Comparison of ENCODE assay signal across 13 cellular contexts in the genomic region with DNA sequence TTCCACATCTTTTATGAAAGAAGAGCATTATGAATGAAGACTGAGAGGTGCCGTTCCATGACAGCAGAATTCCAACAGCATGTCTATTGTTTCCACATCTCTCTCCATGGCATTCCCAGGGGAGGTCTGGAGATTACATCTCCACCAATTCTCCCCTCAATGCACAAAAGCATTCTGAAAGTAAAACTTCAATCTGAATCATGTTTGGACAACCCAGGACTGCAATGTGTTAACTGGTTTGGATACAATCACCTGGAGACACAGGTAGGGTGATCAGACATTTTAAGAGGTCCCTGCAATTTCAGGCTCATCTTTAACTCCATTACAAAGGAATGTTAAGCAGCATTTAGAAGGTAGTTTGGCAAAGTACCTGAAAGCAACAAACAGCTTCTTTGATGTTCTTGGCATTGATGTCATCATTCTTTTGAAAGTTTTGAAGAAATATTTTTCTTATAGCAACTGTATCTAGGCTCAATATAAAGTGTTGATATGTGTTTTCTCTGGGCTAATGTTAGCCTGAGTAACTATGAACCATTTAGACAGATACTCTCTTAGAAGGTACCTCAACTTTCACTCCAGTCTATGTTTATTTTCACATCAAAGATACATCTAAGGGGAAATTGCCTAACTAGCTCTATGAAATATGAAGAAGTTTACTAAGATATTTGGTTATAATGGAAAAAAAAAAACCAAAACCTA.
DNase-seq lines count a peak whose midpoint lies in the region; ATAC-seq, FAIRE-seq and TF ChIP-seq lines count a peak whose summit lies in the region.
"Had no signal": no experiment of that assay in that cellular context is flagged by ENCODE, and none has a peak within 500 bp of the region (broad histone marks: within the 10 kb centered on the region; RNA-seq: fewer than 3 reads in every experiment).

No MANE protein-coding gene starts in this region.

- CTCF ChIA-PET in endothelial cell of umbilical vein (lab: Charles Lee) = interaction anchor here (0.6 to 1.8 kb wide), 3 partner anchors 50 to 1591 kb away, joined by 3 to 9 read pairs (median 5); partner anchors contain the start of gene MAML2

- TF ChIP-seq CTCF in endothelial cell of umbilical vein (IDR thresholded peaks at IDR 0.05; ENCODE audit: extremely low read depth in 1 of 2, insufficient read depth in 1 of 2, low read depth in 1 of 2, low read length in 2 of 2) (no peak), mucosa of descending colon (IDR thresholded peaks at IDR 0.05) (no peak)

- no peaks in the 10 kb centered on the region for H3K9me1 ChIP-seq in endothelial cell of umbilical vein (replicated peaks; ENCODE audit: control insufficient read depth, extremely low read depth, insufficient read depth, low read length)

- H4K20me1 ChIP-seq in endothelial cell of umbilical vein (replicated peaks; ENCODE audit: control insufficient read depth, extremely low read depth, insufficient read depth, low read length) = no peaks in the 10 kb centered on the region

- DNase-seq in activated T-cell treated with anti-CD3 and anti-CD28 coated beads, Interleukin-2, amount 50 U/mL, for 24 hours = no peak
- no peak for DNase-seq in activated T-cell treated with anti-CD3 and anti-CD28 coated beads, Interleukin-2, amount 50 U/mL, for 48 hours
- DNase-seq in endothelial cell of umbilical vein (ENCODE audit: low read depth, low spot score) = no peak
- DNase-seq in sciatic nerve (ENCODE audit: low spot score) = no peak
- DNase-seq in mucosa of descending colon = no peak
- no peak for DNase-seq in urothelium cell line (ENCODE audit: low spot score)
- DNase-seq: DMS 273 treated with DMSO at 0.1 percent for 48 hours, thyroid gland had no signal

- H3K4me2 ChIP-seq in endothelial cell of umbilical vein (ENCODE audit: insufficient read depth, low read length) = peak overlapping the region; percentile 12

- H3K9me3 ChIP-seq in endothelial cell of umbilical vein (replicated peaks; ENCODE audit: control insufficient read depth, insufficient read depth, low read length) (no peaks in the 10 kb centered on the region), mucosa of descending colon (no peaks in the 10 kb centered on the region)
- H3K9me3 ChIP-seq: esophagus muscularis mucosa, thyroid gland had no signal

- dilution Hi-C loops in endothelial cell of umbilical vein (cut with MboI; ENCODE audit: extremely low pct_ligation_motif_present, low sequenced_read_pairs) = no loop called here

- no TSS peak for BruUV-seq in endothelial cell of umbilical vein (replicated peaks; lab: Mats Ljungman, UMichigan)

- intact Hi-C loops in endothelial cell of umbilical vein (cut with micrococcal nuclease) = no loop called here
- intact Hi-C loops in sciatic nerve (cut with DNase I) = no loop called here
- intact Hi-C loops in mucosa of descending colon (cut with DNase I, micrococcal nuclease) = no loop called here

- FAIRE-seq in endothelial cell of umbilical vein (lab: Jason Lieb, UNC) = no peak
- FAIRE-seq in urothelium cell line (lab: Jason Lieb, UNC) = no peak
- FAIRE-seq: A204.1 had no signal

- H3K27me3 ChIP-seq in endothelial cell of umbilical vein (ENCODE audit: control insufficient read depth in 2 of 2, insufficient read depth in 2 of 2, low read length in 2 of 2) = no peaks in the 10 kb centered on the region
- H3K27me3 ChIP-seq: cardiac muscle cell, esophagus muscularis mucosa, thyroid gland had no signal

- no peak for TF ChIP-seq POLR2A in endothelial cell of umbilical vein (IDR thresholded peaks at IDR 0.05; ENCODE audit: low read depth, low read length)

- no peak overlapping the region for H3K4me3 Mint-ChIP-seq in activated T-cell treated with anti-CD3 and anti-CD28 coated beads, Interleukin-2, amount 50 U/mL, for 24 hours

- H3K9ac ChIP-seq in endothelial cell of umbilical vein (replicated peaks; ENCODE audit: extremely low read depth, insufficient read depth, low read length) = no peak overlapping the region

- H3K4me1 Mint-ChIP-seq in activated T-cell treated with anti-CD3 and anti-CD28 coated beads, Interleukin-2, amount 50 U/mL, for 24 hours (ENCODE audit: low read depth) = peaks cover 56% of the 10 kb centered on the region

- peaks cover 3% of the 10 kb centered on the region for H3K9me3 Mint-ChIP-seq in activated T-cell treated with anti-CD3 and anti-CD28 coated beads, Interleukin-2, amount 50 U/mL, for 24 hours

- H3K27ac ChIP-seq in endothelial cell of umbilical vein (ENCODE audit: insufficient read depth, low read depth, low read length) = no peak overlapping the region
- H3K27ac ChIP-seq: cardiac muscle cell, thyroid gland had no signal

- POLR2A ChIA-PET in endothelial cell of umbilical vein (lab: Charles Lee) = no interaction called here

- peak overlapping the region; percentile 41 for H3K27ac Mint-ChIP-seq in activated T-cell treated with anti-CD3 and anti-CD28 coated beads, Interleukin-2, amount 50 U/mL, for 24 hours

- ATAC-seq in SK-N-SH treated with all-trans-retinoic acid at 6 μM for 48 hours = peak; percentile 12; the same call in 1 of the 3 replicates
- peak; percentile 39 for ATAC-seq in sciatic nerve
- no peak for ATAC-seq in HG02981 (IDR thresholded peaks at IDR 0.05; ENCODE audit: unreplicated experiment)
- no peak for ATAC-seq in mucosa of descending colon

- no peaks in the 10 kb centered on the region for H3K79me2 ChIP-seq in endothelial cell of umbilical vein (ENCODE audit: control insufficient read depth, insufficient read depth, low read length)

- H3K36me3 Mint-ChIP-seq in activated T-cell treated with anti-CD3 and anti-CD28 coated beads, Interleukin-2, amount 50 U/mL, for 24 hours (ENCODE audit: low read depth) = peaks cover 46% of the 10 kb centered on the region

- H3K36me3 ChIP-seq in endothelial cell of umbilical vein (ENCODE audit: control insufficient read depth in 2 of 2, extremely low read depth in 1 of 2, insufficient read depth in 2 of 2, low read length in 2 of 2) (no peaks in the 10 kb centered on the region), mucosa of descending colon (ENCODE audit: low read depth) (no peaks in the 10 kb centered on the region)
- H3K36me3 ChIP-seq: cardiac muscle cell, esophagus muscularis mucosa, thyroid gland had no signal

- H3K4me3 ChIP-seq in endothelial cell of umbilical vein (replicated peaks in 1 of 3; ENCODE audit: insufficient read depth in 1 of 3, low read depth in 1 of 3, low read length in 3 of 3) (no peak overlapping the region), mucosa of descending colon (no peak overlapping the region)
- H3K4me3 ChIP-seq: cardiac muscle cell, esophagus muscularis mucosa, thyroid gland had no signal

- no peaks in the 10 kb centered on the region for H3K27me3 Mint-ChIP-seq in activated T-cell treated with anti-CD3 and anti-CD28 coated beads, Interleukin-2, amount 50 U/mL, for 24 hours

- H3K4me1 ChIP-seq in endothelial cell of umbilical vein (ENCODE audit: control insufficient read depth, extremely low read depth, insufficient read depth, low read length) (peaks cover 30% of the 10 kb centered on the region), mucosa of descending colon (ENCODE audit: low read depth) (peaks cover 2% of the 10 kb centered on the region)

- no peak overlapping the region for H2AFZ ChIP-seq in endothelial cell of umbilical vein (ENCODE audit: low read depth, low read length)

TF ChIP-seq in SK-N-SH treated with all-trans-retinoic acid at 6 μM for 48 hours, 23 proteins besides CTCF, POLR2A, EP300 and RAD21 (continues in another document):
- peak; percentile 45; the same call in 1 of the 2 replicates for TF ChIP-seq ZFP3 (CRISPR knock-in tag; IDR thresholded peaks at IDR 0.05)
- TF ChIP-seq BACH2 (CRISPR knock-in tag; IDR thresholded peaks at IDR 0.05; ENCODE audit: borderline replicate concordance) = no peak
- TF ChIP-seq ISL1 (CRISPR knock-in tag; IDR thresholded peaks at IDR 0.05) = peak; percentile 59

TF ChIP-seq in endothelial cell of umbilical vein, 7 proteins besides CTCF, POLR2A, EP300 and RAD21:
- TF ChIP-seq POLR2AphosphoS5 (IDR thresholded peaks at IDR 0.05; ENCODE audit: insufficient read depth, low read depth, low read length) = no peak
- no peak for TF ChIP-seq EZH2 (IDR thresholded peaks at IDR 0.05; ENCODE audit: borderline replicate concordance, low read depth, low read length, severe bottlenecking)
- TF ChIP-seq GATA2 (IDR thresholded peaks at IDR 0.05; ENCODE audit: insufficient read depth, insufficient read length, low read depth, low read length) = no peak
- TF ChIP-seq, protein P1, sequence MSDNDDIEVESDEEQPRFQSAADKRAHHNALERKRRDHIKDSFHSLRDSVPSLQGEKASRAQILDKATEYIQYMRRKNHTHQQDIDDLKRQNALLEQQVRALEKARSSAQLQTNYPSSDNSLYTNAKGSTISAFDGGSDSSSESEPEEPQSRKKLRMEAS (IDR thresholded peaks at IDR 0.05; ENCODE audit: insufficient read depth, insufficient read length) = no peak
- TF ChIP-seq MYC (IDR thresholded peaks at IDR 0.05; ENCODE audit: low read depth, low read length) = no peak
- no peak for TF ChIP-seq FOS (IDR thresholded peaks at IDR 0.05; ENCODE audit: borderline replicate concordance, insufficient read depth, low read length)
- no peak for TF ChIP-seq JUN (IDR thresholded peaks at IDR 0.05; ENCODE audit: borderline replicate concordance, insufficient read depth, insufficient read length, low read depth)

Comparison
In these comparisons a context has a peak if more than half of its experiments do, and no peak if none do; other contexts are left out.
1. ATAC-seq: peak in SK-N-SH treated with all-trans-retinoic acid at 6 μM for 48 hours (single experiment) and sciatic nerve (single experiment); none in HG02981 (single experiment) and mucosa of descending colon (single experiment).